25 cellular contexts compared by ENCODE assay signal in genomic region chrY:21836343-21836742, GRCh38. TPM values are rescaled to one million over a fixed set of nuclear protein-coding genes. Genes with fewer than 3 reads are reported as not detected.
DNase-seq lines count a peak whose midpoint lies in the region; ATAC-seq and TF ChIP-seq lines count a peak whose summit lies in the region.
"Had no signal": no experiment of that assay in that cellular context is flagged by ENCODE, and none has a peak within 500 bp of the region (broad histone marks: within the 10 kb centered on the region; RNA-seq: fewer than 3 reads in every experiment).

No MANE protein-coding gene starts in this region.

- H3K27ac Mint-ChIP-seq in activated naive CD4-positive, alpha-beta T cell treated with anti-CD3 and anti-CD28 coated beads, Interleukin-2, amount 50 U/mL, for 72 hours, result no peak overlapping the region
- H3K27ac Mint-ChIP-seq: CD14-positive monocyte; CD4-positive, alpha-beta T cell; CD8-positive, alpha-beta memory T cell; GM23338; H9 had no signal

- DNase-seq in left ventricle myocardium inferior (no peak), cardiac septum (ENCODE audit: low spot score) (no peak), NCI-H526 (lab: John Stamatoyannopoulos, UW) (peak; percentile 56 to 68)
- no peak for DNase-seq in activated effector memory CD4-positive, alpha-beta T cell treated with Interleukin-2 at 50 U/mL for 16 hours
- no peak for DNase-seq in activated naive CD4-positive, alpha-beta T cell treated with anti-CD3 and anti-CD28 coated beads, Interleukin-2, amount 50 U/mL, for 72 hours (ENCODE audit: low spot score in 2 of 2)
- DNase-seq: 8988T; ACHN; AML-193; BE2C; CD4-positive, alpha-beta T cell; CD8-positive, alpha-beta memory T cell; DMS 273 treated with DMSO at 0.1 percent for 48 hours; DMS79; EL; GDM1; H9 had no signal

- ATAC-seq in GM21367 (IDR thresholded peaks at IDR 0.05; ENCODE audit: unreplicated experiment), result peak; percentile 53
- ATAC-seq in HG03442 (IDR thresholded peaks at IDR 0.05; ENCODE audit: unreplicated experiment), result peak; percentile 50
- no peak for ATAC-seq in GM21526 (IDR thresholded peaks at IDR 0.05; ENCODE audit: low FRiP score, unreplicated experiment)
- no peak for ATAC-seq in activated naive CD4-positive, alpha-beta T cell treated with anti-CD3 and anti-CD28 coated beads, Interleukin-2, amount 50 U/mL, for 72 hours
- ATAC-seq: A549, GM23338, HCT116 had no signal

- H3K4me1 ChIP-seq in left ventricle myocardium inferior, result peaks cover 7% of the 10 kb centered on the region
- H3K4me1 ChIP-seq: A549; BE2C; BLaER1 treated with 17β-estradiol and CSF1 and Interleukin-3, amounts not matched to agents 10 nM and 100 nM had no signal

- no peaks in the 10 kb centered on the region for H3K9me3 Mint-ChIP-seq in activated naive CD4-positive, alpha-beta T cell treated with anti-CD3 and anti-CD28 coated beads, Interleukin-2, amount 50 U/mL, for 72 hours
- H3K9me3 Mint-ChIP-seq: CD4-positive, alpha-beta T cell; CD8-positive, alpha-beta memory T cell; H9 had no signal

- H3K4me3 ChIP-seq in left ventricle myocardium inferior, result no peak overlapping the region
- H3K4me3 ChIP-seq: A549; BLaER1 treated with 17β-estradiol and CSF1 and Interleukin-3, amounts not matched to agents 10 nM and 100 nM; GM23338 had no signal

- H3K9me3 ChIP-seq in left ventricle myocardium inferior (replicated peaks), result no peaks in the 10 kb centered on the region
- H3K9me3 ChIP-seq: A549; BE2C; BLaER1 treated with 17β-estradiol and CSF1 and Interleukin-3, amounts not matched to agents 10 nM and 100 nM had no signal

- H3K36me3 Mint-ChIP-seq in activated naive CD4-positive, alpha-beta T cell treated with anti-CD3 and anti-CD28 coated beads, Interleukin-2, amount 50 U/mL, for 72 hours, result no peaks in the 10 kb centered on the region
- H3K36me3 Mint-ChIP-seq: CD14-positive monocyte; CD8-positive, alpha-beta memory T cell had no signal

- no peaks in the 10 kb centered on the region for H3K27me3 ChIP-seq in left ventricle myocardium inferior (ENCODE audit: low read depth)
- H3K27me3 ChIP-seq: BE2C; BLaER1 treated with 17β-estradiol and CSF1 and Interleukin-3, amounts not matched to agents 10 nM and 100 nM had no signal

- H3K27ac ChIP-seq in left ventricle myocardium inferior (replicated peaks), result peak overlapping the region; percentile 16
- H3K27ac ChIP-seq: A549; BLaER1 treated with 17β-estradiol and CSF1 and Interleukin-3, amounts not matched to agents 10 nM and 100 nM had no signal

- intact Hi-C loops in left ventricle myocardium inferior (cut with micrococcal nuclease) (no loop called here), cardiac septum (cut with DNase I) (no loop called here)

- no peak for TF ChIP-seq CTCF in left ventricle myocardium inferior (IDR thresholded peaks at IDR 0.05; ENCODE audit: borderline replicate concordance)

- H3K36me3 ChIP-seq in left ventricle myocardium inferior, result no peaks in the 10 kb centered on the region
- H3K36me3 ChIP-seq: BE2C; BLaER1 treated with 17β-estradiol and CSF1 and Interleukin-3, amounts not matched to agents 10 nM and 100 nM had no signal

RNA-seq across cellular contexts. Expression of gene RBMY1D, which starts 58.0 kb away (rescaled TPM):
- not detected for total RNA-seq in left ventricle myocardium inferior
- not detected for total RNA-seq in cardiac septum
- total RNA-seq in activated naive CD4-positive, alpha-beta T cell treated with anti-CD3 and anti-CD28 coated beads, Interleukin-2, amount 50 U/mL, for 72 hours, result not detected
- total RNA-seq: CD4-positive, alpha-beta T cell; CD8-positive, alpha-beta memory T cell; GM23338; H4; H9 had no signal

Comparison
In these comparisons a context has a peak if more than half of its experiments do, and no peak if none do; other contexts are left out.
1. DNase-seq: peak in NCI-H526 (2 of 2); none in left ventricle myocardium inferior (single experiment), cardiac septum (single experiment), activated effector memory CD4-positive, alpha-beta T cell treated with Interleukin-2 at 50 U/mL for 16 hours (single experiment) and activated naive CD4-positive, alpha-beta T cell treated with anti-CD3 and anti-CD28 coated beads, Interleukin-2, amount 50 U/mL, for 72 hours (0 of 2).
2. ATAC-seq: peak in GM21367 (single experiment) and HG03442 (single experiment); none in GM21526 (single experiment) and activated naive CD4-positive, alpha-beta T cell treated with anti-CD3 and anti-CD28 coated beads, Interleukin-2, amount 50 U/mL, for 72 hours (0 of 2).